ENCODE assay signal across 17 cellular contexts in the genomic region with DNA sequence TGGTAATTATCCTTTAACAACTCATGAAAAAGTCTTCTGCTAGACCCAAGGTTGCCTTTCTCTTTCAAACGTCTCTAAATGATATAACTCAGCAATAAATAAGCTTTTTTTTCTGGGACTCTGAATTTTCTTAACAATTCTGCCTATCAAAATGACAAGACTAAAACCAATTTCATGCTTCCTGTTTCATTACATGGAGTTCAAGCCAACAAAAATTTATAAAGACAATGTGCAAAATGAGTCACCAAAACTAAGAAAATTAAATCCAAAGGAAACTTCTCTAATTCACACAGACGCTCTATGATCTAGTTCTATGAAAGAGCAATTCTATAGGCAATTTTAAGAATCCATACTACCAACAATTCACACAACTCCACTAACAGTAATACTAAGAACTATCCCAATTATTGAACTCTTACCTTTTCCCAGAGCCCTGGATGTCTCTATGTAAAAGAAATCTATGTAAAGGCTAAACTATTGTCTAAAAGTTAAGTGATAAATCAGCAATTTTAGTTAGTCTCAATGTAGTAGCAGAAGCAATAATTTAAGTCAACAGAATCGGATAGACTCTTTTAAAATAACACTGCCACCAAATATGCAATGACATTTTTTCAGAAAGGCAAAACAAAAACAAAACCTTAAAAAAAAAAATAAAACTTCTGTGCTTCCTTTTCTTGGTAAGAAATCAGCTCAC. TPM values are rescaled to one million over a fixed set of nuclear protein-coding genes. Genes with fewer than 3 reads are reported as not detected.
A peak's percentile ranks its signal among the peaks of the same experiment; 100 is the strongest.
DNase-seq lines count a peak whose midpoint lies in the region; ATAC-seq and TF ChIP-seq lines count a peak whose summit lies in the region.
"Had no signal": no experiment of that assay in that cellular context is flagged by ENCODE, and none has a peak within 500 bp of the region (broad histone marks: within the 10 kb centered on the region; RNA-seq: fewer than 3 reads in every experiment).

No MANE protein-coding gene starts in this region.

- H3K9me1 ChIP-seq in IMR-90 (ENCODE audit: insufficient read depth, low read length) = peaks cover 3% of the 10 kb centered on the region; the same call in 1 of the 2 replicates

- H3K27ac ChIP-seq in IMR-90 (ENCODE audit: insufficient read depth, low read length) = no peak overlapping the region
- H3K27ac ChIP-seq: uterus had no signal

- H3K18ac ChIP-seq in IMR-90 (ENCODE audit: low read depth, low read length) = no peak overlapping the region

- H3K4me1 ChIP-seq in IMR-90 (ENCODE audit: control insufficient read depth, insufficient read depth, low read length) = no peaks in the 10 kb centered on the region
- H3K4me1 ChIP-seq: uterus had no signal

- H3K36me3 ChIP-seq in IMR-90 (ENCODE audit: control insufficient read depth, insufficient read depth, low read length) = peaks cover 32% of the 10 kb centered on the region
- H3K36me3 ChIP-seq: uterus had no signal

- TF ChIP-seq RAD21 in IMR-90 (IDR thresholded peaks at IDR 0.05; ENCODE audit: low read length) = no peak

- CTCF ChIA-PET in IMR-90 (lab: Yijun Ruan, JAX) = no interaction called here

- H4K8ac ChIP-seq in IMR-90 (ENCODE audit: low read depth in 2 of 2, low read length in 2 of 2) = no peak overlapping the region

- no peak overlapping the region for H3K4me3 ChIP-seq in IMR-90 (ENCODE audit: insufficient read depth, low read depth, low read length)
- H3K4me3 ChIP-seq: uterus had no signal

- peaks cover 7% of the 10 kb centered on the region; the same call in 1 of the 2 replicates for H4K20me1 ChIP-seq in IMR-90 (ENCODE audit: insufficient read depth, low read length)

- TF ChIP-seq CTCF in IMR-90 (conservative IDR thresholded peaks at IDR 0.05; ENCODE audit: low read depth, low read length) = no peak
- TF ChIP-seq CTCF in chondrocyte (IDR thresholded peaks at IDR 0.05) = no peak
- no peak for TF ChIP-seq CTCF in osteocyte (IDR thresholded peaks at IDR 0.05)

- H3K9me3 ChIP-seq in IMR-90 (ENCODE audit: control insufficient read depth, insufficient read depth, low read length) = no peaks in the 10 kb centered on the region
- H3K9me3 ChIP-seq: uterus had no signal

- in situ Hi-C loops in IMR-90 (cut with MboI; ENCODE audit: low sequenced_read_pairs) = no loop called here

- POLR2A ChIA-PET in IMR-90 (lab: Charles Lee; ENCODE audit: unreplicated experiment) = no interaction called here

- no peak overlapping the region for H3K56ac ChIP-seq in IMR-90 (ENCODE audit: extremely low read depth, insufficient read depth, low read length)

- H3K27ac Mint-ChIP-seq in activated T-cell treated with anti-CD3 and anti-CD28 coated beads, Interleukin-2, amount 50 U/mL, for 24 hours = peak overlapping the region; percentile 38
- peak overlapping the region; percentile 73 for H3K27ac Mint-ChIP-seq in chondrocyte (ENCODE audit: unreplicated experiment)
- peak overlapping the region; percentile 5 for H3K27ac Mint-ChIP-seq in osteocyte (ENCODE audit: unreplicated experiment)
- H3K27ac Mint-ChIP-seq: nephron; T-helper 2 cell treated with Interferon-gamma antibody and Interleukin-4, amounts not matched to agents 5 μg/mL and 100 μg/mL, for 36 hours had no signal

- H3K4me1 Mint-ChIP-seq in activated T-cell treated with anti-CD3 and anti-CD28 coated beads, Interleukin-2, amount 50 U/mL, for 24 hours (ENCODE audit: low read depth) = peaks cover 19% of the 10 kb centered on the region
- peaks cover 23% of the 10 kb centered on the region for H3K4me1 Mint-ChIP-seq in chondrocyte (ENCODE audit: low read depth)
- peaks cover 10% of the 10 kb centered on the region for H3K4me1 Mint-ChIP-seq in osteocyte (ENCODE audit: unreplicated experiment)
- H3K4me1 Mint-ChIP-seq: nephron had no signal

- peaks cover 86% of the 10 kb centered on the region for H3K36me3 Mint-ChIP-seq in activated T-cell treated with anti-CD3 and anti-CD28 coated beads, Interleukin-2, amount 50 U/mL, for 24 hours (ENCODE audit: low read depth)
- peaks cover 35% of the 10 kb centered on the region for H3K36me3 Mint-ChIP-seq in chondrocyte (ENCODE audit: low read depth)
- H3K36me3 Mint-ChIP-seq in osteocyte (ENCODE audit: unreplicated experiment) = peaks cover 51% of the 10 kb centered on the region

- no peak overlapping the region for H2AK9ac ChIP-seq in IMR-90 (replicated peaks; ENCODE audit: low read depth, low read length, poor library complexity)

- H2BK120ac ChIP-seq in IMR-90 (ENCODE audit: low read depth, low read length) = no peak overlapping the region

- no peak overlapping the region for H3K14ac ChIP-seq in IMR-90 (replicated peaks; ENCODE audit: low read depth, low read length)

- intact Hi-C loops in IMR-90 (cut with micrococcal nuclease) = no loop called here

- H3K4ac ChIP-seq in IMR-90 (ENCODE audit: low read depth, low read length) = no peak overlapping the region

- DNase-seq in activated T-cell treated with anti-CD3 and anti-CD28 coated beads, Interleukin-2, amount 50 U/mL, for 24 hours = no peak
- no peak for DNase-seq in activated T-cell treated with anti-CD3 and anti-CD28 coated beads, Interleukin-2, amount 50 U/mL, for 1 hour
- no peak for DNase-seq in IMR-90
- DNase-seq in chondrocyte (ENCODE audit: low spot score) = no peak
- no peak for DNase-seq in osteocyte (ENCODE audit: extremely low spot score, unreplicated experiment)
- no peak for DNase-seq in cerebellar cortex (ENCODE audit: low spot score)
- DNase-seq: ACHN; activated effector memory CD4-positive, alpha-beta T cell treated with Interleukin-2 at 50 U/mL for 16 hours; C1 segment of cervical spinal cord; left ventricle myocardium superior; NCI-H146; uterus had no signal

- TF ChIP-seq POLR2A in IMR-90 (IDR thresholded peaks at IDR 0.05; ENCODE audit: low read depth, low read length) = no peak

- ATAC-seq in IMR-90 (ENCODE audit: low read depth) = no peak
- ATAC-seq in GM21825 (IDR thresholded peaks at IDR 0.05; ENCODE audit: unreplicated experiment) = no peak
- no peak for ATAC-seq in HG02642 (IDR thresholded peaks at IDR 0.05; ENCODE audit: poor library complexity, unreplicated experiment)
- ATAC-seq: left ventricle myocardium superior, sciatic nerve had no signal

- no peak overlapping the region for H3K4me2 ChIP-seq in IMR-90 (ENCODE audit: low read depth, low read length)

- no peaks in the 10 kb centered on the region for H3K9me3 Mint-ChIP-seq in activated T-cell treated with anti-CD3 and anti-CD28 coated beads, Interleukin-2, amount 50 U/mL, for 24 hours
- no peaks in the 10 kb centered on the region for H3K9me3 Mint-ChIP-seq in chondrocyte (ENCODE audit: low read depth)
- no peaks in the 10 kb centered on the region for H3K9me3 Mint-ChIP-seq in osteocyte (ENCODE audit: unreplicated experiment)
- H3K9me3 Mint-ChIP-seq: nephron; T-helper 2 cell treated with Interferon-gamma antibody and Interleukin-4, amounts not matched to agents 5 μg/mL and 100 μg/mL, for 36 hours had no signal

- peaks cover 24 to 41% of the 10 kb centered on the region in 2 experiments for H3K79me1 ChIP-seq in IMR-90 (ENCODE audit: low read depth in 1 of 2, low read length in 2 of 2)

- no peak overlapping the region for H2BK5ac ChIP-seq in IMR-90 (ENCODE audit: low read depth, low read length, poor library complexity, severe bottlenecking)

- no peak overlapping the region for H2AFZ ChIP-seq in IMR-90 (replicated peaks; ENCODE audit: low read length, poor library complexity)

- H2BK20ac ChIP-seq in IMR-90 (ENCODE audit: low read depth, low read length) = no peak overlapping the region

- H4K5ac ChIP-seq in IMR-90 (ENCODE audit: low read depth, low read length) = no peak overlapping the region

- H2BK15ac ChIP-seq in IMR-90 (ENCODE audit: low read depth, low read length) = no peak overlapping the region

- BruUV-seq in IMR-90 (replicated peaks; lab: Mats Ljungman, UMichigan) = no TSS peak

- H3K27me3 ChIP-seq in IMR-90 (ENCODE audit: control insufficient read depth, insufficient read depth, low read length) = no peaks in the 10 kb centered on the region
- H3K27me3 ChIP-seq: uterus had no signal

- H4K91ac ChIP-seq in IMR-90 (ENCODE audit: insufficient read depth, low read depth, low read length) = no peak overlapping the region

- no peak overlapping the region for H3K23ac ChIP-seq in IMR-90 (ENCODE audit: low read depth, low read length)

- H2AK5ac ChIP-seq in IMR-90 (ENCODE audit: low read depth, low read length) = no peak overlapping the region

- H3K9ac ChIP-seq in IMR-90 (ENCODE audit: low read depth, low read length) = no peak overlapping the region

- H3K4me3 Mint-ChIP-seq in activated T-cell treated with anti-CD3 and anti-CD28 coated beads, Interleukin-2, amount 50 U/mL, for 24 hours = no peak overlapping the region
- H3K4me3 Mint-ChIP-seq in chondrocyte (ENCODE audit: unreplicated experiment) (no peak overlapping the region), osteocyte (ENCODE audit: unreplicated experiment) (no peak overlapping the region)
- H3K4me3 Mint-ChIP-seq: nephron; T-helper 2 cell treated with Interferon-gamma antibody and Interleukin-4, amounts not matched to agents 5 μg/mL and 100 μg/mL, for 36 hours had no signal

- 60% methylated on average over 1 of the region's 3 CpGs; no CpG with 5 or more reads in 1 of the 2 experiments for WGBS in IMR-90 (ENCODE audit: extremely low coverage in 2 of 2, insufficient read length in 1 of 2), 2 experiments

- dilution Hi-C loops in IMR-90 (cut with HindIII; ENCODE audit: low sequenced_read_pairs, unreplicated experiment) = no loop called here

- no peaks in the 10 kb centered on the region for H3K27me3 Mint-ChIP-seq in activated T-cell treated with anti-CD3 and anti-CD28 coated beads, Interleukin-2, amount 50 U/mL, for 24 hours
- H3K27me3 Mint-ChIP-seq in chondrocyte (ENCODE audit: low read depth) = no peaks in the 10 kb centered on the region
- no peaks in the 10 kb centered on the region for H3K27me3 Mint-ChIP-seq in osteocyte (ENCODE audit: unreplicated experiment)

TF ChIP-seq in IMR-90, 13 proteins besides CTCF, POLR2A, EP300 and RAD21 (continues in another document):
- TF ChIP-seq MAFK (IDR thresholded peaks at IDR 0.05; ENCODE audit: low read depth, low read length) (0 out of 2 replicates have a peak, but pooled peaks have one; percentile 5), RFX5 (IDR thresholded peaks at IDR 0.05; ENCODE audit: low read depth, low read length) (no peak), MXI1 (IDR thresholded peaks at IDR 0.05; ENCODE audit: borderline replicate concordance, low read depth, low read length) (no peak), NFE2L2 (IDR thresholded peaks at IDR 0.05; ENCODE audit: low read depth, low read length) (no peak)

RNA-seq across cellular contexts. Expression of gene ZZEF1, which starts 44.2 kb away (rescaled TPM):
- total RNA-seq in IMR-90 (2012; rRNA removed) (32.2 and 34.4 TPM in 2 replicates), chondrocyte (30.8 to 46.5 TPM (median 33.0 TPM) in 3 replicates), osteocyte (47.1 and 52.0 TPM in 2 replicates)
- 11.4 and 13.3 TPM in 2 replicates for polyA plus RNA-seq in IMR-90 (2012; rRNA removed)
- 6.0 and 6.6 TPM in 2 replicates for polyA plus RNA-seq in IMR-90 (2012; cell fraction: cytosol; rRNA removed)
- polyA plus RNA-seq in IMR-90 (2012; cell fraction: nucleus; rRNA removed; ENCODE audit: low replicate concordance) = 28.8 and 34.0 TPM in 2 replicates

RNA-seq across cellular contexts. Expression of gene CYB5D2, which starts 44.3 kb away (rescaled TPM):
- total RNA-seq in IMR-90 (2012; rRNA removed) (14.7 and 15.2 TPM in 2 replicates), chondrocyte (15.3 to 26.7 TPM (median 18.3 TPM) in 3 replicates), osteocyte (22.3 and 26.2 TPM in 2 replicates)
- 22.2 and 23.6 TPM in 2 replicates for polyA plus RNA-seq in IMR-90 (2012; rRNA removed)
- polyA plus RNA-seq in IMR-90 (2012; cell fraction: cytosol; rRNA removed) = 32.8 and 33.6 TPM in 2 replicates
- 9.0 and 14.1 TPM in 2 replicates for polyA plus RNA-seq in IMR-90 (2012; cell fraction: nucleus; rRNA removed; ENCODE audit: low replicate concordance)

Comparison
In these comparisons a context has a peak if more than half of its experiments do, and no peak if none do; other contexts are left out.
1. H3K27ac Mint-ChIP-seq: peak in every context shown above with its lines; median percentile 73 in chondrocyte; 38 in activated T-cell treated with anti-CD3 and anti-CD28 coated beads, Interleukin-2, amount 50 U/mL, for 24 hours; 5 in osteocyte.